8 cellular contexts compared by ENCODE assay signal in genomic region chr3:184133840-184134745, GRCh38. TPM values are rescaled to one million over a fixed set of nuclear protein-coding genes. Genes with fewer than 3 reads are reported as not detected.
DNase-seq lines count a peak whose midpoint lies in the region; ATAC-seq, FAIRE-seq and TF ChIP-seq lines count a peak whose summit lies in the region.

No MANE protein-coding gene starts in this region.

- H2BK15ac ChIP-seq in mesenchymal stem cell (ENCODE audit: low read depth, poor library complexity, severe bottlenecking): no peak overlapping the region

- H3K36me3 Mint-ChIP-seq in activated CD8-positive, alpha-beta T cell treated with anti-CD3 and anti-CD28 coated beads, Interleukin-2, amount 10 ng/mL, durations not matched to agents 7 days and 5 days (ENCODE audit: low read depth): peaks cover 19% of the 10 kb centered on the region

- DNase-seq in G401 (ENCODE audit: low spot score) (peak; percentile 92), NCI-H774 (lab: John Stamatoyannopoulos, UW) (peak; percentile 87), endothelial cell of umbilical vein (ENCODE audit: low read depth, low spot score) (peak; percentile 79), mesenchymal stem cell (peak; percentile 80)
- peak; percentile 51 for DNase-seq in activated CD8-positive, alpha-beta T cell treated with anti-CD3 and anti-CD28 coated beads, Interleukin-2, amount 10 ng/mL, durations not matched to agents 7 days and 5 days
- peak; percentile 78 for DNase-seq in stimulated activated CD8-positive, alpha-beta memory T cell treated with anti-CD3 and anti-CD28 coated beads, Interleukin-4, amount 100 ng/mL, for 48 hours

- intact Hi-C loops in endothelial cell of umbilical vein (cut with micrococcal nuclease): loop anchor here (2.0 kb wide), 1 partner anchor 117 kb away; the partner anchor contains the start of gene ABCC5

- H2AFZ ChIP-seq in endothelial cell of umbilical vein (ENCODE audit: low read depth, low read length) (peak overlapping the region; percentile 49), mesenchymal stem cell (ENCODE audit: low read depth, low read length) (peak overlapping the region; percentile 60)

- no peaks in the 10 kb centered on the region for H3K27me3 Mint-ChIP-seq in activated CD8-positive, alpha-beta T cell treated with anti-CD3 and anti-CD28 coated beads, Interleukin-2, amount 10 ng/mL, durations not matched to agents 7 days and 5 days (ENCODE audit: low read depth)

- H3K36me3 ChIP-seq in endothelial cell of umbilical vein (ENCODE audit: control insufficient read depth in 2 of 2, extremely low read depth in 1 of 2, insufficient read depth in 2 of 2, low read length in 2 of 2) (peaks cover 3% of the 10 kb centered on the region in 2 experiments), mesenchymal stem cell (ENCODE audit: control insufficient read depth in 1 of 2, insufficient read depth in 2 of 2, low read depth in 1 of 2, low read length in 2 of 2) (peaks cover 8 to 11% of the 10 kb centered on the region in 2 experiments)

- H3K9me1 ChIP-seq in endothelial cell of umbilical vein (replicated peaks; ENCODE audit: control insufficient read depth, extremely low read depth, insufficient read depth, low read length): no peaks in the 10 kb centered on the region

- BruUV-seq in endothelial cell of umbilical vein (replicated peaks; lab: Mats Ljungman, UMichigan): no TSS peak

- peaks cover 31% of the 10 kb centered on the region for H3K79me2 ChIP-seq in endothelial cell of umbilical vein (ENCODE audit: control insufficient read depth, insufficient read depth, low read length)

- dilution Hi-C loops in endothelial cell of umbilical vein (cut with MboI; ENCODE audit: extremely low pct_ligation_motif_present, low sequenced_read_pairs): no loop called here

- peak; percentile 34 for ATAC-seq in HG03432 (IDR thresholded peaks at IDR 0.05; ENCODE audit: unreplicated experiment)
- ATAC-seq in activated CD8-positive, alpha-beta T cell treated with anti-CD3 and anti-CD28 coated beads, Interleukin-2, amount 10 ng/mL, durations not matched to agents 7 days and 5 days: peak; percentile 17
- no peak for ATAC-seq in HG03045 (IDR thresholded peaks at IDR 0.05; ENCODE audit: unreplicated experiment)

- POLR2A ChIA-PET in activated CD8-positive, alpha-beta T cell treated with anti-CD3 and anti-CD28 coated beads, Interleukin-2, amount 10 ng/mL, durations not matched to agents 7 days and 5 days (lab: Charles Lee): interaction anchor here (0.7 to 1.1 kb wide), 3 partner anchors 22 to 27 kb away, joined by 3 read pairs; partner anchors contain the start of gene DVL3
- POLR2A ChIA-PET in endothelial cell of umbilical vein (lab: Charles Lee): no interaction called here

- H4K20me1 ChIP-seq in endothelial cell of umbilical vein (replicated peaks; ENCODE audit: control insufficient read depth, extremely low read depth, insufficient read depth, low read length): no peaks in the 10 kb centered on the region

- H3K18ac ChIP-seq in mesenchymal stem cell (ENCODE audit: low read depth in 1 of 2, low read length in 2 of 2): peak overlapping the region in 1 of 2 experiments; percentile 54

- H3K4me3 ChIP-seq in endothelial cell of umbilical vein (replicated peaks in 1 of 3; ENCODE audit: insufficient read depth in 1 of 3, low read depth in 1 of 3, low read length in 3 of 3): peak overlapping the region; percentile 31 to 92 (median 90)
- peak overlapping the region; percentile 54 to 92 for H3K4me3 ChIP-seq in mesenchymal stem cell (ENCODE audit: insufficient read depth in 1 of 2, low read depth in 1 of 2, low read length in 2 of 2)

- H3K27me3 ChIP-seq in endothelial cell of umbilical vein (ENCODE audit: control insufficient read depth in 2 of 2, insufficient read depth in 2 of 2, low read length in 2 of 2): no peaks in the 10 kb centered on the region
- no peaks in the 10 kb centered on the region for H3K27me3 ChIP-seq in mesenchymal stem cell (ENCODE audit: control insufficient read depth in 1 of 2, insufficient read depth in 1 of 2, low read length in 2 of 2)

- TF ChIP-seq CTCF in endothelial cell of umbilical vein (IDR thresholded peaks at IDR 0.05; ENCODE audit: extremely low read depth in 1 of 2, insufficient read depth in 1 of 2, low read depth in 1 of 2, low read length in 2 of 2): no peak

- TF ChIP-seq POLR2A in endothelial cell of umbilical vein (IDR thresholded peaks at IDR 0.05; ENCODE audit: low read depth, low read length): no peak

- no peak overlapping the region for H4K8ac ChIP-seq in mesenchymal stem cell (ENCODE audit: low read length)

- under 1% methylated on average over 35 of the region's 37 CpGs for WGBS in mesenchymal stem cell

- H3K27ac ChIP-seq in endothelial cell of umbilical vein (ENCODE audit: insufficient read depth, low read depth, low read length) (peak overlapping the region; percentile 0), mesenchymal stem cell (ENCODE audit: low read length, poor library complexity, severe bottlenecking) (peak overlapping the region; percentile 75)

- no peaks in the 10 kb centered on the region for H3K9me3 Mint-ChIP-seq in activated CD8-positive, alpha-beta T cell treated with anti-CD3 and anti-CD28 coated beads, Interleukin-2, amount 10 ng/mL, durations not matched to agents 7 days and 5 days (ENCODE audit: insufficient read depth)

- H3K9ac ChIP-seq in endothelial cell of umbilical vein (replicated peaks; ENCODE audit: extremely low read depth, insufficient read depth, low read length): peak overlapping the region; percentile 87
- H3K9ac ChIP-seq in mesenchymal stem cell (ENCODE audit: low read length): peak overlapping the region; percentile 96

- peaks cover 11% of the 10 kb centered on the region for H3K79me1 ChIP-seq in mesenchymal stem cell (replicated peaks; ENCODE audit: low read length, poor library complexity, severe bottlenecking)

- no peak overlapping the region for H3K14ac ChIP-seq in mesenchymal stem cell (ENCODE audit: low read length in 2 of 2)

- no peaks in the 10 kb centered on the region for H3K9me3 ChIP-seq in endothelial cell of umbilical vein (replicated peaks; ENCODE audit: control insufficient read depth, insufficient read depth, low read length)
- H3K9me3 ChIP-seq in mesenchymal stem cell (ENCODE audit: control insufficient read depth, low read length): no peaks in the 10 kb centered on the region

- peaks cover 30% of the 10 kb centered on the region for H3K4me1 Mint-ChIP-seq in activated CD8-positive, alpha-beta T cell treated with anti-CD3 and anti-CD28 coated beads, Interleukin-2, amount 10 ng/mL, durations not matched to agents 7 days and 5 days (ENCODE audit: low read depth)

- no peak overlapping the region for H2BK5ac ChIP-seq in mesenchymal stem cell (ENCODE audit: low read depth, low read length, poor library complexity, severe bottlenecking)

- no peak overlapping the region for H2BK120ac ChIP-seq in mesenchymal stem cell (ENCODE audit: low read depth, low read length)

- CTCF ChIA-PET in activated CD8-positive, alpha-beta T cell treated with anti-CD3 and anti-CD28 coated beads, Interleukin-2, amount 10 ng/mL, durations not matched to agents 7 days and 5 days (lab: Charles Lee): interaction anchor here (1.1 to 2.6 kb wide), 6 partner anchors 40 to 249 kb away, joined by 3 to 11 read pairs (median 4); partner anchors contain the start of genes ABCC5, AP2M1 and EEF1AKMT4
- CTCF ChIA-PET in endothelial cell of umbilical vein (lab: Charles Lee): interaction anchor here (0.6 to 2.6 kb wide), 8 partner anchors 11 to 238 kb away, joined by 3 to 18 read pairs (median 6); no protein-coding TSS in a partner anchor

- in situ Hi-C loops in G401 (cut with HindIII; ENCODE audit: low sequenced_read_pairs): no loop called here

- H4K91ac ChIP-seq in mesenchymal stem cell (ENCODE audit: low read length): peak overlapping the region; percentile 7

- H3K4me3 Mint-ChIP-seq in activated CD8-positive, alpha-beta T cell treated with anti-CD3 and anti-CD28 coated beads, Interleukin-2, amount 10 ng/mL, durations not matched to agents 7 days and 5 days: peak overlapping the region; percentile 87

- H3K27ac Mint-ChIP-seq in activated CD8-positive, alpha-beta T cell treated with anti-CD3 and anti-CD28 coated beads, Interleukin-2, amount 10 ng/mL, durations not matched to agents 7 days and 5 days: peak overlapping the region; percentile 88

- H3K4me1 ChIP-seq in endothelial cell of umbilical vein (ENCODE audit: control insufficient read depth, extremely low read depth, insufficient read depth, low read length): peaks cover 27% of the 10 kb centered on the region
- no peaks in the 10 kb centered on the region for H3K4me1 ChIP-seq in mesenchymal stem cell (ENCODE audit: control insufficient read depth, insufficient read depth, low read depth, low read length)

- H3K4me2 ChIP-seq in endothelial cell of umbilical vein (ENCODE audit: insufficient read depth, low read length) (peak overlapping the region; percentile 91), mesenchymal stem cell (ENCODE audit: low read length, poor library complexity, severe bottlenecking) (peak overlapping the region; percentile 98)

- no peak overlapping the region for H2AK5ac ChIP-seq in mesenchymal stem cell (ENCODE audit: low read length, severe bottlenecking)

- peak overlapping the region in 1 of 2 experiments; percentile 54 for H2BK12ac ChIP-seq in mesenchymal stem cell (ENCODE audit: low read length in 2 of 2)

- peak overlapping the region in 1 of 2 experiments; percentile 79 for H3K23ac ChIP-seq in mesenchymal stem cell (ENCODE audit: low read length in 2 of 2)

- FAIRE-seq in endothelial cell of umbilical vein (lab: Jason Lieb, UNC): peak; percentile 97

- H3K4ac ChIP-seq in mesenchymal stem cell (ENCODE audit: low read depth in 1 of 2, low read length in 2 of 2): peak overlapping the region in 1 of 2 experiments; percentile 32

RNA-seq across cellular contexts. Expression of gene EIF2B5, which starts 1.1 kb away (rescaled TPM):
- 64.3 and 64.9 TPM in 2 replicates for total RNA-seq in G401 (2014; rRNA removed; shearing (Covaris generic))
- total RNA-seq in activated CD8-positive, alpha-beta T cell treated with anti-CD3 and anti-CD28 coated beads, Interleukin-2, amount 10 ng/mL, durations not matched to agents 7 days and 5 days: 10 to 100 TPM; 55.1 to 55.4 TPM
- total RNA-seq in endothelial cell of umbilical vein: 38.8 and 44.7 TPM in 2 replicates
- 35.5 and 42.7 TPM in 2 replicates for polyA plus RNA-seq in endothelial cell of umbilical vein
- 36.0 and 37.3 TPM in 2 replicates for polyA plus RNA-seq in endothelial cell of umbilical vein (2011; cell fraction: cytosol; rRNA removed)
- 124 and 139 TPM in 2 replicates for polyA plus RNA-seq in endothelial cell of umbilical vein (2011; cell fraction: nucleus; rRNA removed)
- polyA plus RNA-seq in endothelial cell of umbilical vein (2012): 23.2 and 31.6 TPM in 2 replicates
- polyA minus RNA-seq in endothelial cell of umbilical vein: 42.7 and 48.8 TPM in 2 replicates
- polyA minus RNA-seq in endothelial cell of umbilical vein (2011; cell fraction: cytosol; rRNA and poly(A)+ RNA removed): 28.1 TPM
- 37.7 and 38.1 TPM in 2 replicates for polyA minus RNA-seq in endothelial cell of umbilical vein (2011; cell fraction: nucleus; rRNA and poly(A)+ RNA removed)
- polyA plus RNA-seq in mesenchymal stem cell (2013, experiment 1 of 2): 22.7 TPM
- 22.7 TPM for polyA plus RNA-seq in mesenchymal stem cell (2013, experiment 2 of 2)

RNA-seq across cellular contexts. Expression of gene DVL3, which starts 21.1 kb away (rescaled TPM):
- total RNA-seq in G401 (2014; rRNA removed; shearing (Covaris generic)): 41.6 and 47.0 TPM in 2 replicates
- total RNA-seq in activated CD8-positive, alpha-beta T cell treated with anti-CD3 and anti-CD28 coated beads, Interleukin-2, amount 10 ng/mL, durations not matched to agents 7 days and 5 days: 10 to 100 TPM; 31.2 to 32.6 TPM
- 59.0 and 61.3 TPM in 2 replicates for total RNA-seq in endothelial cell of umbilical vein
- polyA plus RNA-seq in endothelial cell of umbilical vein: 41.2 and 43.8 TPM in 2 replicates
- 21.0 and 24.5 TPM in 2 replicates for polyA plus RNA-seq in endothelial cell of umbilical vein (2011; cell fraction: cytosol; rRNA removed)
- polyA plus RNA-seq in endothelial cell of umbilical vein (2011; cell fraction: nucleus; rRNA removed): 110 and 132 TPM in 2 replicates
- polyA plus RNA-seq in endothelial cell of umbilical vein (2012): 35.4 and 36.5 TPM in 2 replicates
- 57.5 and 58.3 TPM in 2 replicates for polyA minus RNA-seq in endothelial cell of umbilical vein
- polyA minus RNA-seq in endothelial cell of umbilical vein (2011; cell fraction: cytosol; rRNA and poly(A)+ RNA removed): 46.0 TPM
- polyA minus RNA-seq in endothelial cell of umbilical vein (2011; cell fraction: nucleus; rRNA and poly(A)+ RNA removed): 40.9 and 49.7 TPM in 2 replicates
- polyA plus RNA-seq in mesenchymal stem cell (2013, experiment 1 of 2): 67.6 TPM
- polyA plus RNA-seq in mesenchymal stem cell (2013, experiment 2 of 2): 65.3 TPM

RNA-seq across cellular contexts. Expression of gene HTR3E, which starts 37.2 kb away (rescaled TPM):
- total RNA-seq in G401 (2014; rRNA removed; shearing (Covaris generic)): not detected in 2 replicates
- not detected for total RNA-seq in activated CD8-positive, alpha-beta T cell treated with anti-CD3 and anti-CD28 coated beads, Interleukin-2, amount 10 ng/mL, durations not matched to agents 7 days and 5 days
- not detected in 2 replicates for total RNA-seq in endothelial cell of umbilical vein
- polyA plus RNA-seq in endothelial cell of umbilical vein: not detected in 2 replicates
- not detected in 2 replicates for polyA plus RNA-seq in endothelial cell of umbilical vein (2011; cell fraction: cytosol; rRNA removed)
- not detected in 2 replicates for polyA plus RNA-seq in endothelial cell of umbilical vein (2011; cell fraction: nucleus; rRNA removed)
- polyA plus RNA-seq in endothelial cell of umbilical vein (2012): not detected in 2 replicates
- not detected in 2 replicates for polyA minus RNA-seq in endothelial cell of umbilical vein
- not detected for polyA minus RNA-seq in endothelial cell of umbilical vein (2011; cell fraction: cytosol; rRNA and poly(A)+ RNA removed)
- not detected in 2 replicates for polyA minus RNA-seq in endothelial cell of umbilical vein (2011; cell fraction: nucleus; rRNA and poly(A)+ RNA removed)
- not detected for polyA plus RNA-seq in mesenchymal stem cell (2013, experiment 1 of 2)
- not detected for polyA plus RNA-seq in mesenchymal stem cell (2013, experiment 2 of 2)

RNA-seq across cellular contexts. Expression of gene AP2M1, which starts 40.6 kb away (rescaled TPM):
- total RNA-seq in G401 (2014; rRNA removed; shearing (Covaris generic)): 330 and 352 TPM in 2 replicates
- total RNA-seq in activated CD8-positive, alpha-beta T cell treated with anti-CD3 and anti-CD28 coated beads, Interleukin-2, amount 10 ng/mL, durations not matched to agents 7 days and 5 days: 100 to 1,000 TPM; 228 to 231 TPM
- total RNA-seq in endothelial cell of umbilical vein: 400 and 431 TPM in 2 replicates
- 602 and 603 TPM in 2 replicates for polyA plus RNA-seq in endothelial cell of umbilical vein
- polyA plus RNA-seq in endothelial cell of umbilical vein (2011; cell fraction: cytosol; rRNA removed): 496 and 577 TPM in 2 replicates
- polyA plus RNA-seq in endothelial cell of umbilical vein (2011; cell fraction: nucleus; rRNA removed): 406 and 478 TPM in 2 replicates
- polyA plus RNA-seq in endothelial cell of umbilical vein (2012): 522 and 611 TPM in 2 replicates
- 444 and 455 TPM in 2 replicates for polyA minus RNA-seq in endothelial cell of umbilical vein
- 181 TPM for polyA minus RNA-seq in endothelial cell of umbilical vein (2011; cell fraction: cytosol; rRNA and poly(A)+ RNA removed)
- 99.3 and 131 TPM in 2 replicates for polyA minus RNA-seq in endothelial cell of umbilical vein (2011; cell fraction: nucleus; rRNA and poly(A)+ RNA removed)
- polyA plus RNA-seq in mesenchymal stem cell (2013, experiment 1 of 2): 465 TPM
- 472 TPM for polyA plus RNA-seq in mesenchymal stem cell (2013, experiment 2 of 2)

RNA-seq across cellular contexts. Expression of gene ABCF3, which starts 51.9 kb away (rescaled TPM):
- 47.0 and 63.5 TPM in 2 replicates for total RNA-seq in G401 (2014; rRNA removed; shearing (Covaris generic))
- 10 to 100 TPM; 56.6 to 57.8 TPM for total RNA-seq in activated CD8-positive, alpha-beta T cell treated with anti-CD3 and anti-CD28 coated beads, Interleukin-2, amount 10 ng/mL, durations not matched to agents 7 days and 5 days
- total RNA-seq in endothelial cell of umbilical vein: 65.6 and 68.8 TPM in 2 replicates
- polyA plus RNA-seq in endothelial cell of umbilical vein: 73.4 and 93.9 TPM in 2 replicates
- 45.0 and 49.5 TPM in 2 replicates for polyA plus RNA-seq in endothelial cell of umbilical vein (2011; cell fraction: cytosol; rRNA removed)
- polyA plus RNA-seq in endothelial cell of umbilical vein (2011; cell fraction: nucleus; rRNA removed): 207 and 224 TPM in 2 replicates
- polyA plus RNA-seq in endothelial cell of umbilical vein (2012): 34.2 and 44.9 TPM in 2 replicates
- polyA minus RNA-seq in endothelial cell of umbilical vein: 122 and 126 TPM in 2 replicates
- polyA minus RNA-seq in endothelial cell of umbilical vein (2011; cell fraction: cytosol; rRNA and poly(A)+ RNA removed): 69.3 TPM
- 68.6 and 77.4 TPM in 2 replicates for polyA minus RNA-seq in endothelial cell of umbilical vein (2011; cell fraction: nucleus; rRNA and poly(A)+ RNA removed)
- 24.1 TPM for polyA plus RNA-seq in mesenchymal stem cell (2013, experiment 1 of 2)
- 23.9 TPM for polyA plus RNA-seq in mesenchymal stem cell (2013, experiment 2 of 2)
